13 cellular contexts compared by ENCODE assay signal in the genomic region with DNA sequence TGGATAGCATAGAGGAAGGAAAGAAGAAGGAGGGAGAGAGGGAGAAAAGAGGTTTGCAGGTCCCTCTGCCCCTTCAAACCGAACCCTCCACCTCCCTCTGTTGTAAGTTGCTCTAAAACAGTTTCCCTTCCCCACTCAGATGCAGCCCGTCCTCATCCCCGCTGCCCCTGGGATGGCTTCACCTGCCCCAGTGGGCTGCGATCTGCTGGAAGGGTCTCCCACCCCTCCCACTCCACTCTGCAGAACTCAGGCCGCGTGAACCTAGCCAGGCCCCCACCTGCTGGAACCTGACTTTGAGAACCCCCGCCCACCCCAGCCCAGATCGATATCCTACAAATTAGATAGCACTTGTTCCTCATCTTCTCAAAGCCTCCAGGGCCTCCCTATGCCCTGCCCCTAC.
"Had no signal": no experiment of that assay in that cellular context is flagged by ENCODE, and none has a peak within 500 bp of the region (broad histone marks: within the 10 kb centered on the region; RNA-seq: fewer than 3 reads in every experiment).

No MANE protein-coding gene starts in this region.

- H3K36me3 ChIP-seq: esophagus muscularis mucosa, SJSA1, upper lobe of left lung had no signal

- H3K4me1 ChIP-seq: SJSA1, upper lobe of left lung had no signal

- H3K4me2 ChIP-seq: smooth muscle cell had no signal

- H3K27ac Mint-ChIP-seq: activated T-helper 1 cell treated with anti-CD3 and anti-CD28 coated beads, Interleukin-12 subunit alpha, Interleukin-12 subunit beta, Interleukin-2, Interleukin-4 antibody, amounts not matched to agents 30 ng/mL and 10 ng/mL and 1 ng/mL, durations not matched to agents 14 hours and 24 hours and 36 hours; dendritic cell treated with granulocyte-macrophage colony-stimulating factor and Interleukin-4, amounts not matched to agents 40 ng/mL and 50 ng/mL, for 4 days; stimulated activated naive B cell treated with anti-CD40 and anti-IgM and Interleukin-4, amounts not matched to agents 10 μg/mL and 1 μg/mL and 100 μg/mL, for 72 hours had no signal

- H3K4me1 Mint-ChIP-seq: central memory CD8-positive, alpha-beta T cell had no signal

- H3K9me3 ChIP-seq: esophagus muscularis mucosa, upper lobe of left lung had no signal

- DNase-seq: activated CD4-positive, alpha-beta T cell treated with anti-CD3 and anti-CD28 coated beads, Interleukin-2, amount 50 U/mL, for 4 hours; activated CD4-positive, CD25-positive, alpha-beta regulatory T cell treated with anti-CD3 and anti-CD28 coated beads, Interleukin-2, amount 50 U/mL, for 72 hours; activated naive CD4-positive, alpha-beta T cell treated with anti-CD3 and anti-CD28 coated beads, Interleukin-2, amount 50 U/mL, for 16 hours; mesenchymal stem cell; stimulated activated naive B cell treated with anti-CD40 and anti-IgM and Interleukin-4, amounts not matched to agents 10 μg/mL and 1 μg/mL and 100 μg/mL, for 72 hours; substantia nigra had no signal

- H3K4me3 ChIP-seq: esophagus muscularis mucosa, SJSA1, smooth muscle cell, upper lobe of left lung had no signal

- H3K4me3 Mint-ChIP-seq: activated T-helper 1 cell treated with anti-CD3 and anti-CD28 coated beads, Interleukin-12 subunit alpha, Interleukin-12 subunit beta, Interleukin-2, Interleukin-4 antibody, amounts not matched to agents 30 ng/mL and 10 ng/mL and 1 ng/mL, durations not matched to agents 14 hours and 24 hours and 36 hours; central memory CD8-positive, alpha-beta T cell; dendritic cell treated with granulocyte-macrophage colony-stimulating factor and Interleukin-4, amounts not matched to agents 40 ng/mL and 50 ng/mL, for 4 days; stimulated activated naive B cell treated with anti-CD40 and anti-IgM and Interleukin-4, amounts not matched to agents 10 μg/mL and 1 μg/mL and 100 μg/mL, for 72 hours had no signal

- H3K27ac ChIP-seq: esophagus muscularis mucosa, SJSA1, upper lobe of left lung had no signal

- H3K27me3 ChIP-seq: esophagus muscularis mucosa, SJSA1, upper lobe of left lung had no signal

- ATAC-seq: stimulated activated naive B cell treated with anti-CD40 and anti-IgM and Interleukin-4, amounts not matched to agents 10 μg/mL and 1 μg/mL and 100 μg/mL, for 72 hours had no signal
